Comparison of ENCODE assay signal across 25 cellular contexts in genomic region chr18:37598966-37599896, GRCh38. TPM values are rescaled to one million over a fixed set of nuclear protein-coding genes. Genes with fewer than 3 reads are reported as not detected.
"Had no signal": no experiment of that assay in that cellular context is flagged by ENCODE, and none has a peak within 500 bp of the region (broad histone marks: within the 10 kb centered on the region; RNA-seq: fewer than 3 reads in every experiment).

No MANE protein-coding gene starts in this region.

- H3K4me3 ChIP-seq: ascending aorta, body of pancreas, MG63, Peyer's patch had no signal

- H3K4me1 ChIP-seq: ascending aorta, body of pancreas, Peyer's patch had no signal

- H3K27ac ChIP-seq: ascending aorta, body of pancreas, Peyer's patch had no signal

- DNase-seq: activated CD4-positive, alpha-beta T cell treated with anti-CD3 and anti-CD28 coated beads for 48 hours; activated CD4-positive, alpha-beta T cell treated with anti-CD3 and anti-CD28 coated beads, Interleukin-2, amount 50 U/mL, for 4 hours; activated CD4-positive, CD25-positive, alpha-beta regulatory T cell treated with anti-CD3 and anti-CD28 coated beads, Interleukin-2, amount 50 U/mL, for 72 hours; activated CD8-positive, alpha-beta memory T cell treated with anti-CD3 and anti-CD28 coated beads, Interleukin-2, amount 50 U/mL, for 48 hours; activated CD8-positive, alpha-beta T cell treated with anti-CD3 and anti-CD28 coated beads, Interleukin-2, amount 10 ng/mL, durations not matched to agents 7 days and 5 days; activated naive CD8-positive, alpha-beta T cell treated with anti-CD3 and anti-CD28 coated beads, Interleukin-2, amount 50 U/mL, for 24 hours; activated T-cell treated with anti-CD3 and anti-CD28 coated beads, Interleukin-2, amount 50 U/mL, for 1 hour; amniotic stem cell; body of pancreas; central memory CD4-positive, alpha-beta T cell; MG63; NCI-H1105 treated with DMSO at 0.1 percent for 48 hours; NCI-H1436 treated with DMSO at 0.1 percent for 48 hours; NCI-H187; NCI-H2081; NCI-H446; NCI-H524; NCI-H748 treated with DMSO at 0.1 percent for 48 hours; NK-92 treated with Interleukin-12 subunit alpha and Interleukin-12 subunit beta, amount 100 ng/mL, for 24 hours; Peyer's patch; SHP77 treated with DMSO at 0.1 percent for 48 hours had no signal

- H3K27me3 ChIP-seq: ascending aorta, body of pancreas, MG63, Peyer's patch had no signal

- FAIRE-seq: bronchial epithelial cell had no signal

- H3K36me3 ChIP-seq: ascending aorta, MG63, Peyer's patch had no signal

- H3K9me3 ChIP-seq: ascending aorta, body of pancreas, MG63, Peyer's patch had no signal

RNA-seq across cellular contexts. Expression of gene CELF4, which starts 33.6 kb away (rescaled TPM):
- total RNA-seq: activated CD8-positive, alpha-beta T cell treated with anti-CD3 and anti-CD28 coated beads, Interleukin-2, amount 10 ng/mL, durations not matched to agents 7 days and 5 days; activated naive CD4-positive, alpha-beta T cell treated with anti-CD3 and anti-CD28 coated beads, Interleukin-2, amount 50 U/mL, for 72 hours; ascending aorta; bronchial epithelial cell; SK-MEL-5 had no signal
